ENCODE assay signal across 1 cellular context in genomic region chr4:22670953-22671352, GRCh38.
TF ChIP-seq lines count a peak whose summit lies in the region.

No MANE protein-coding gene starts in this region.

TF ChIP-seq in WTC11, 78 proteins besides CTCF, POLR2A, EP300 and RAD21 (continued from another document):
- no peak for TF ChIP-seq ZNF396 (CRISPR knock-in tag; IDR thresholded peaks at IDR 0.05; ENCODE audit: borderline replicate concordance)
- no peak for TF ChIP-seq ZNF532 (CRISPR knock-in tag; IDR thresholded peaks at IDR 0.05; ENCODE audit: borderline replicate concordance)
- no peak for TF ChIP-seq CREM (CRISPR knock-in tag; IDR thresholded peaks at IDR 0.05)
- TF ChIP-seq ELF4 (CRISPR knock-in tag; IDR thresholded peaks at IDR 0.05; ENCODE audit: low read depth) = no peak
- no peak for TF ChIP-seq ZNF263 (CRISPR knock-in tag; IDR thresholded peaks at IDR 0.05; ENCODE audit: low read depth)
- TF ChIP-seq SOX15 (CRISPR knock-in tag; IDR thresholded peaks at IDR 0.05) = no peak
